13 cellular contexts compared by ENCODE assay signal in genomic region chr1:229002037-229002436, GRCh38.
DNase-seq lines count a peak whose midpoint lies in the region; ATAC-seq and TF ChIP-seq lines count a peak whose summit lies in the region.
"Had no signal": no experiment of that assay in that cellular context is flagged by ENCODE, and none has a peak within 500 bp of the region (broad histone marks: within the 10 kb centered on the region; RNA-seq: fewer than 3 reads in every experiment).

No MANE protein-coding gene starts in this region.

- TF ChIP-seq CTCF in brain (conservative IDR thresholded peaks at IDR 0.05) = no peak
- no peak for TF ChIP-seq CTCF in neutrophil (IDR thresholded peaks at IDR 0.05)

- peaks cover 22 to 27% of the 10 kb centered on the region in 2 experiments for H3K4me1 ChIP-seq in neutrophil (ENCODE audit: control insufficient read depth in 1 of 2, insufficient read depth in 1 of 2, low read depth in 1 of 2, low read length in 1 of 2)
- H3K4me1 ChIP-seq: BLaER1 had no signal

- H3K9me3 ChIP-seq in neutrophil = no peaks in the 10 kb centered on the region
- H3K9me3 ChIP-seq: BLaER1 had no signal

- peaks cover 55% of the 10 kb centered on the region for H3K4me1 Mint-ChIP-seq in brain
- peaks cover 2% of the 10 kb centered on the region for H3K4me1 Mint-ChIP-seq in activated CD4-positive, alpha-beta T cell treated with anti-CD3 and anti-CD28 coated beads, Interleukin-2, amount 10 ng/mL, durations not matched to agents 24 days and 14 days

- H3K4me3 Mint-ChIP-seq in brain = no peak overlapping the region
- no peak overlapping the region for H3K4me3 Mint-ChIP-seq in activated CD4-positive, alpha-beta T cell treated with anti-CD3 and anti-CD28 coated beads, Interleukin-2, amount 10 ng/mL, durations not matched to agents 24 days and 14 days

- peaks cover 3% of the 10 kb centered on the region for H3K27me3 Mint-ChIP-seq in brain
- no peaks in the 10 kb centered on the region for H3K27me3 Mint-ChIP-seq in activated CD4-positive, alpha-beta T cell treated with anti-CD3 and anti-CD28 coated beads, Interleukin-2, amount 10 ng/mL, durations not matched to agents 24 days and 14 days

- no peak overlapping the region for H3K4me3 ChIP-seq in neutrophil (ENCODE audit: low read depth in 1 of 2, low read length in 1 of 2)
- H3K4me3 ChIP-seq: BLaER1, GM23248 had no signal

- H3K27ac Mint-ChIP-seq in brain = peak overlapping the region in 3 of 5 experiments; percentile 25 to 82 (median 72)
- no peak overlapping the region for H3K27ac Mint-ChIP-seq in activated CD4-positive, alpha-beta T cell treated with anti-CD3 and anti-CD28 coated beads, Interleukin-2, amount 10 ng/mL, durations not matched to agents 24 days and 14 days

- H3K36me3 Mint-ChIP-seq in brain = no peaks in the 10 kb centered on the region
- no peaks in the 10 kb centered on the region for H3K36me3 Mint-ChIP-seq in activated CD4-positive, alpha-beta T cell treated with anti-CD3 and anti-CD28 coated beads, Interleukin-2, amount 10 ng/mL, durations not matched to agents 24 days and 14 days (ENCODE audit: low read depth)

- intact Hi-C loops in activated CD4-positive, alpha-beta T cell treated with anti-CD3 and anti-CD28 coated beads, Interleukin-2, amount 10 ng/mL, durations not matched to agents 24 days and 14 days (cut with micrococcal nuclease) = no loop called here

- H3K27me3 ChIP-seq in neutrophil = no peaks in the 10 kb centered on the region
- H3K27me3 ChIP-seq: BLaER1 had no signal

- no peak for ATAC-seq in GM18868 (IDR thresholded peaks at IDR 0.05; ENCODE audit: unreplicated experiment)
- ATAC-seq: HCT116 had no signal

- H3K27ac ChIP-seq in neutrophil = peak overlapping the region; percentile 2
- H3K27ac ChIP-seq: BLaER1, GM23248 had no signal

- DNase-seq in activated CD8-positive, alpha-beta memory T cell treated with anti-CD3 and anti-CD28 coated beads for 24 hours = peak; percentile 30
- DNase-seq in activated CD8-positive, alpha-beta memory T cell treated with anti-CD3 and anti-CD28 coated beads, Interleukin-2, amount 50 U/mL, for 4 hours = no peak
- no peak for DNase-seq in activated CD4-positive, alpha-beta T cell treated with anti-CD3 and anti-CD28 coated beads, Interleukin-2, amount 50 U/mL, for 48 hours
- no peak for DNase-seq in activated CD4-positive, alpha-beta T cell treated with anti-CD3 and anti-CD28 coated beads, Interleukin-2, amount 10 ng/mL, durations not matched to agents 24 days and 14 days
- no peak for DNase-seq in stimulated activated naive CD4-positive, alpha-beta T cell treated with Interleukin-2 at 50 U/mL for 16 hours (lab: John Stamatoyannopoulos, UW)
- DNase-seq: 8988T, AML-193, GM23248 had no signal

- H3K36me3 ChIP-seq in neutrophil = no peaks in the 10 kb centered on the region
- H3K36me3 ChIP-seq: BLaER1 had no signal

- peaks cover 0 to 8% (median 0%) of the 10 kb centered on the region in 5 experiments for H3K9me3 Mint-ChIP-seq in brain
- H3K9me3 Mint-ChIP-seq in activated CD4-positive, alpha-beta T cell treated with anti-CD3 and anti-CD28 coated beads, Interleukin-2, amount 10 ng/mL, durations not matched to agents 24 days and 14 days = no peaks in the 10 kb centered on the region
